ENCODE assay signal across 25 cellular contexts in the genomic region with DNA sequence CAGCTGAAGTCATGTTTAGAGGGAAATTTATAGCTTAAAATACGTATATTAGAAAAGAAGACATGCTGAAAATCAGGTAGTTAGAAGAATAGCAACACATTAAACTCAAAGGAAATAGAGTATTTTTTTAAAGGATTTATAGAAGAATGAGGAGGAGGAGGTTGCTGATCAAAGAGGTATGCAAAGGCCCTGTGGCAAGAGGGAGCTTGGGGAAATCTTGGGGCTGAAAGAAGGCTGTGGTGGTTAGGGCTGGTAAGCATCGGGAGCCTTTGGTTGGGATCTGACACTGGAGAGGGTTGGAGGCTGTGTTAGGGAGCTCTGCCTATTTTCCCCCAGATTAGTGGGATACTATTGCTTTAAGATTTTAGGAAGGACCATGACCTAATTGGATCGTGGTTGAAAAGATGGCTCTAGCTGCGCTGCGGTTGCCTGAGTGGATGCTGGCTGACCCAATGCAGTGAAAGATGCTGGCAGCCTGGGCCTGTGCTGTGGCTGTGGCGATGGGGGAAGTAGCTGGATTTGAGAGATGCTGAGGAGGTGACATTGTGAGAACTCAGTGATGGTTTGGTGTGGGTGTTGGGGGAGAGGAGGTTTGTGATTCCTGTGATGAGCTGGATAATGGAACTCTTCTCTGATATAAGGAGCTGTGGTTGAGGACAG. TPM values are rescaled to one million over a fixed set of nuclear protein-coding genes. Genes with fewer than 3 reads are reported as not detected.
DNase-seq lines count a peak whose midpoint lies in the region; ATAC-seq and TF ChIP-seq lines count a peak whose summit lies in the region.
"Had no signal": no experiment of that assay in that cellular context is flagged by ENCODE, and none has a peak within 500 bp of the region (broad histone marks: within the 10 kb centered on the region; RNA-seq: fewer than 3 reads in every experiment).

No MANE protein-coding gene starts in this region.

- H4K20me1 ChIP-seq in Karpas-422 (ENCODE audit: insufficient read depth, low read depth, low read length) = peaks cover 20% of the 10 kb centered on the region; the same call in 1 of the 2 replicates

- H3K36me3 Mint-ChIP-seq in CD4-positive, CD25-positive, alpha-beta regulatory T cell = peaks cover 37% of the 10 kb centered on the region
- peaks cover 66% of the 10 kb centered on the region for H3K36me3 Mint-ChIP-seq in nephron progenitor cell (ENCODE audit: low read depth)

- H3K4me3 ChIP-seq in CD4-positive, CD25-positive, alpha-beta regulatory T cell (ENCODE audit: low read depth, low read length) = no peak overlapping the region
- H3K4me3 ChIP-seq in HEK293 (ENCODE audit: low read depth, low read length) (no peak overlapping the region), Karpas-422 (ENCODE audit: low read length) (no peak overlapping the region)
- H3K4me3 ChIP-seq: HAP-1, right lobe of liver, SK-N-MC, stomach, upper lobe of left lung had no signal

- TF ChIP-seq CTCF in HEK293 (tag by site-specific recombination; IDR thresholded peaks at IDR 0.05) (no peak), nephron progenitor cell (IDR thresholded peaks at IDR 0.05) (no peak)

- H3K9me3 Mint-ChIP-seq in CD4-positive, CD25-positive, alpha-beta regulatory T cell = peaks cover 0 to 4% (median 2%) of the 10 kb centered on the region in 7 donors
- H3K9me3 Mint-ChIP-seq in nephron progenitor cell = peaks cover 15% of the 10 kb centered on the region

- POLR2A ChIA-PET in HEK293 (lab: Yijun Ruan, JAX) = interaction anchor here (0.5 kb wide), 1 partner anchor 106 kb away, joined by 3 read pairs; no protein-coding TSS in a partner anchor

- no peak for ATAC-seq in CD4-positive, CD25-positive, alpha-beta regulatory T cell (ENCODE audit: low read depth in 2 of 2)
- no peak for ATAC-seq in GM21619 (IDR thresholded peaks at IDR 0.05; ENCODE audit: unreplicated experiment)
- ATAC-seq: left ventricle myocardium superior, right lobe of liver had no signal

- H3K27ac Mint-ChIP-seq in CD4-positive, CD25-positive, alpha-beta regulatory T cell = peak overlapping the region; percentile 36 to 50 (median 48)
- peak overlapping the region; percentile 55 for H3K27ac Mint-ChIP-seq in nephron progenitor cell

- H2AFZ ChIP-seq in Karpas-422 (ENCODE audit: low read length) = no peak overlapping the region

- H3K27ac ChIP-seq in CD4-positive, CD25-positive, alpha-beta regulatory T cell (ENCODE audit: insufficient read depth, low read length, poor library complexity, severe bottlenecking) = no peak overlapping the region
- H3K27ac ChIP-seq in HEK293 (ENCODE audit: extremely low read depth, low read depth, low read length) (no peak overlapping the region), caudate nucleus (ENCODE audit: low read depth, low read length) (peak overlapping the region; percentile 24), Karpas-422 (ENCODE audit: low read length) (no peak overlapping the region)
- H3K27ac ChIP-seq: HL-60, right lobe of liver, SK-N-MC, stomach, upper lobe of left lung had no signal

- H3K27me3 Mint-ChIP-seq in CD4-positive, CD25-positive, alpha-beta regulatory T cell = no peaks in the 10 kb centered on the region
- peaks cover 11% of the 10 kb centered on the region for H3K27me3 Mint-ChIP-seq in nephron progenitor cell (ENCODE audit: low read depth, poor library complexity)

- DNase-seq in CD4-positive, CD25-positive, alpha-beta regulatory T cell = no peak
- DNase-seq in caudate nucleus (lab: John Stamatoyannopoulos, UW) = peak in 10 of 61 donors; percentile 12 to 67 (median 39)
- DNase-seq in nephron progenitor cell = no peak
- no peak for DNase-seq in Karpas-422
- DNase-seq in putamen (ENCODE audit: low spot score) = no peak
- no peak for DNase-seq in activated CD4-positive, alpha-beta T cell treated with anti-CD3 and anti-CD28 coated beads for 1 hour
- DNase-seq: activated CD4-positive, CD25-positive, alpha-beta regulatory T cell; activated effector memory CD4-positive, alpha-beta T cell treated with Interleukin-2 at 50 U/mL for 16 hours; aorta; GDM1; left ventricle myocardium superior; NCI-H187; NCI-H226; right lobe of liver; stomach; upper lobe of left lung had no signal

- CTCF ChIA-PET in HEK293 (lab: Yijun Ruan, JAX) = no interaction called here

- H3K4me2 ChIP-seq in Karpas-422 (ENCODE audit: low read depth, low read length, poor library complexity, severe bottlenecking) = no peak overlapping the region

- no peaks in the 10 kb centered on the region for H3K27me3 ChIP-seq in CD4-positive, CD25-positive, alpha-beta regulatory T cell (ENCODE audit: control insufficient read depth, insufficient read depth, low read length)
- H3K27me3 ChIP-seq in Karpas-422 (ENCODE audit: low read length) = no peaks in the 10 kb centered on the region
- H3K27me3 ChIP-seq: right lobe of liver, stomach, upper lobe of left lung had no signal

- H3K36me3 ChIP-seq in CD4-positive, CD25-positive, alpha-beta regulatory T cell (ENCODE audit: control insufficient read depth, insufficient read depth, low read length) = peaks cover 13% of the 10 kb centered on the region
- H3K36me3 ChIP-seq in HEK293 (ENCODE audit: control insufficient read depth in 2 of 2, insufficient read depth in 1 of 2, low read length in 2 of 2) (peaks cover 0 to 14% of the 10 kb centered on the region in 2 experiments; a peak in 2 of 3 replicates), Karpas-422 (ENCODE audit: insufficient read depth, low read length) (no peaks in the 10 kb centered on the region)
- H3K36me3 ChIP-seq: HAP-1, right lobe of liver, upper lobe of left lung had no signal

- no peak overlapping the region for H3K9ac ChIP-seq in Karpas-422 (ENCODE audit: low read length)

- peak overlapping the region in 1 of 4 donors; percentile 5 for H3K4me3 Mint-ChIP-seq in CD4-positive, CD25-positive, alpha-beta regulatory T cell
- H3K4me3 Mint-ChIP-seq in nephron progenitor cell = no peak overlapping the region

- H3K9me3 ChIP-seq in CD4-positive, CD25-positive, alpha-beta regulatory T cell (ENCODE audit: control insufficient read depth in 2 of 2, low read length in 2 of 2) = peaks cover 4 to 5% of the 10 kb centered on the region in 2 experiments
- no peaks in the 10 kb centered on the region for H3K9me3 ChIP-seq in HEK293 (ENCODE audit: control insufficient read depth, insufficient read depth, low read depth, low read length)
- H3K9me3 ChIP-seq in Karpas-422 (ENCODE audit: low read length) = no peaks in the 10 kb centered on the region
- H3K9me3 ChIP-seq: HAP-1, right lobe of liver, upper lobe of left lung had no signal

- no peaks in the 10 kb centered on the region for H3K79me2 ChIP-seq in Karpas-422 (ENCODE audit: low read length)

- peaks cover 27 to 43% (median 33%) of the 10 kb centered on the region in 4 donors for H3K4me1 Mint-ChIP-seq in CD4-positive, CD25-positive, alpha-beta regulatory T cell
- peaks cover 19% of the 10 kb centered on the region for H3K4me1 Mint-ChIP-seq in nephron progenitor cell

- H3K4me1 ChIP-seq in CD4-positive, CD25-positive, alpha-beta regulatory T cell (ENCODE audit: control insufficient read depth, insufficient read depth, low read length, poor library complexity, severe bottlenecking) = no peaks in the 10 kb centered on the region
- H3K4me1 ChIP-seq in HEK293 (ENCODE audit: control insufficient read depth, insufficient read depth, low read length) (0 out of 2 replicates have a peak, but pooled peaks cover 3% of the 10 kb centered on the region), Karpas-422 (ENCODE audit: low read length) (peaks cover 7% of the 10 kb centered on the region)
- H3K4me1 ChIP-seq: HAP-1, right lobe of liver had no signal

- no peaks in the 10 kb centered on the region for H3K9me2 ChIP-seq in Karpas-422 (replicated peaks; ENCODE audit: insufficient read depth, low read length)

TF ChIP-seq in HEK293, 187 proteins besides CTCF, POLR2A, EP300 and RAD21:
- TF ChIP-seq ZNF623 (tag by site-specific recombination; IDR thresholded peaks at IDR 0.05) (peak; percentile 84), ZNF16 (tag by site-specific recombination; IDR thresholded peaks at IDR 0.05; ENCODE audit: low read depth) (no peak)
TF ChIP-seq in HEK293: peak in this region for 1.

RNA-seq across cellular contexts. Expression of gene DGKD, which starts 11.7 kb away (rescaled TPM):
- total RNA-seq in CD4-positive, CD25-positive, alpha-beta regulatory T cell = 161 TPM
- polyA plus RNA-seq in CD4-positive, CD25-positive, alpha-beta regulatory T cell = 10 to 100 TPM; 11.3 to 12.7 (median 11.4) TPM
- total RNA-seq in Karpas-422 (2014; rRNA removed; shearing (Covaris generic); ENCODE audit: low replicate concordance) = 10.2 and 11.5 TPM in 2 replicates

RNA-seq across cellular contexts. Expression of gene SAG, which starts 58.4 kb away (rescaled TPM):
- total RNA-seq in CD4-positive, CD25-positive, alpha-beta regulatory T cell = 1.7 TPM
- not detected for polyA plus RNA-seq in CD4-positive, CD25-positive, alpha-beta regulatory T cell
- not detected in 2 replicates for total RNA-seq in Karpas-422 (2014; rRNA removed; shearing (Covaris generic); ENCODE audit: low replicate concordance)
- total RNA-seq: aorta, cerebellum, fibroblast of lung, left ventricle myocardium superior, mucosa of gallbladder, osteoblast, right lobe of liver had no signal
- polyA plus RNA-seq: aorta, fibroblast of lung, stomach had no signal

Comparison
In these comparisons a context has a peak if more than half of its experiments do, and no peak if none do; other contexts are left out.
1. RNA of gene DGKD, which starts 11.7 kb away (total RNA-seq): 161 TPM in CD4-positive, CD25-positive, alpha-beta regulatory T cell (single experiment); 10.2 to 11.5 TPM in Karpas-422; every median in the first group is over 10 times any median in the second.